ENCODE assay signal across 13 cellular contexts in the genomic region with DNA sequence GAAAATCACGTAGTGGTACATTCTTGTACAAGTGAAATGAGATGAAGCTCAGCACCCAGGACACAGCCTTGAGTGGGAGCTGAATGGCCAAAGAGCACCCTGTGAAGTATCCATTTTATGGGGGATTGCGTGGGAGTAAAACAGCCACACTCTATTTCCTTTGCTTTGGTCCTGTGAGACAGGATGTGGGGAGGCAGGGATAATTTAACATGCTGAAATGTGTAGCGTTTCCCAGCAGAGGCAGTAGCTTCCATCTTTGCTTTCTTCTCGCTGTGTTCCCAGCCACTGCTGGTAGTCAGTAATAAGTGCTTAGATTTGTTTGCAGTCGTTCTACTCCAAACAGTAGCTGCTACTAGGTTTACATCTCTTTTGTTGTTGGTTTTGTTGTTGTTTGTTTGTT. TPM values are rescaled to one million over a fixed set of nuclear protein-coding genes. Genes with fewer than 3 reads are reported as not detected.
DNase-seq lines count a peak whose midpoint lies in the region; ATAC-seq and TF ChIP-seq lines count a peak whose summit lies in the region.
"Had no signal": no experiment of that assay in that cellular context is flagged by ENCODE, and none has a peak within 500 bp of the region (broad histone marks: within the 10 kb centered on the region; RNA-seq: fewer than 3 reads in every experiment).

No MANE protein-coding gene starts in this region.

- DNase-seq in activated T-cell treated with anti-CD3 and anti-CD28 coated beads, Interleukin-2, amount 50 U/mL, for 4 hours, result no peak
- DNase-seq in activated T-cell treated with anti-CD3 and anti-CD28 coated beads, Interleukin-2, amount 50 U/mL, for 48 hours, result no peak
- DNase-seq in SW480 (ENCODE audit: low spot score) (peak; percentile 64), chondrocyte (ENCODE audit: low spot score) (no peak), smooth muscle cell (lab: John Stamatoyannopoulos, UW; ENCODE audit: unreplicated experiment) (no peak), glomerular visceral epithelial cell (ENCODE audit: extremely low spot score) (no peak), NCI-H1105 (lab: John Stamatoyannopoulos, UW) (no peak), DMS53 treated with DMSO at 0.1 percent for 48 hours (lab: John Stamatoyannopoulos, UW; ENCODE audit: unreplicated experiment) (no peak)
- DNase-seq: activated CD4-positive, CD25-positive, alpha-beta regulatory T cell treated with anti-CD3 and anti-CD28 coated beads, Interleukin-2, amount 50 U/mL, for 72 hours; DMS79; NCI-H526 treated with DMSO at 0.1 percent for 48 hours; right cardiac atrium; SJCRH30 had no signal

- no peak overlapping the region for H3K9ac ChIP-seq in smooth muscle cell (ENCODE audit: low read depth)

- peak overlapping the region; percentile 46 for H3K4me2 ChIP-seq in smooth muscle cell

- 45% methylated on average over 5 of the region's 5 CpGs for WGBS in smooth muscle cell (ENCODE audit: low lambda C conversion rate)

- ATAC-seq in activated T-cell treated with anti-CD3 and anti-CD28 coated beads, Interleukin-2, amount 50 U/mL, for 4 hours, result peak; percentile 18 to 30
- ATAC-seq: right cardiac atrium had no signal

- H2AFZ ChIP-seq in smooth muscle cell (ENCODE audit: low read depth), result peak overlapping the region; percentile 55

- peak overlapping the region; percentile 1 for H3K27ac ChIP-seq in smooth muscle cell (ENCODE audit: low read depth)
- H3K27ac ChIP-seq: SJCRH30 had no signal

- no peak overlapping the region for H3K4me3 Mint-ChIP-seq in activated T-cell treated with anti-CD3 and anti-CD28 coated beads, Interleukin-2, amount 50 U/mL, for 4 hours
- H3K4me3 Mint-ChIP-seq in chondrocyte (ENCODE audit: unreplicated experiment), result no peak overlapping the region

- H3K36me3 Mint-ChIP-seq in activated T-cell treated with anti-CD3 and anti-CD28 coated beads, Interleukin-2, amount 50 U/mL, for 4 hours (ENCODE audit: insufficient read depth), result no peaks in the 10 kb centered on the region
- no peaks in the 10 kb centered on the region for H3K36me3 Mint-ChIP-seq in chondrocyte (ENCODE audit: low read depth)

- peaks cover 12% of the 10 kb centered on the region for H3K4me1 ChIP-seq in smooth muscle cell (ENCODE audit: low read depth)
- H3K4me1 ChIP-seq: SJCRH30 had no signal

- peaks cover 7% of the 10 kb centered on the region for H3F3A ChIP-seq in smooth muscle cell (ENCODE audit: low read depth)

- H3K27ac Mint-ChIP-seq in chondrocyte (ENCODE audit: unreplicated experiment), result no peak overlapping the region

- peaks cover 12% of the 10 kb centered on the region for H3K27me3 Mint-ChIP-seq in activated T-cell treated with anti-CD3 and anti-CD28 coated beads, Interleukin-2, amount 50 U/mL, for 4 hours (ENCODE audit: low read depth)
- no peaks in the 10 kb centered on the region for H3K27me3 Mint-ChIP-seq in chondrocyte (ENCODE audit: low read depth)

- H4K20me1 ChIP-seq in smooth muscle cell (ENCODE audit: low read depth), result no peaks in the 10 kb centered on the region

- H3K36me3 ChIP-seq in smooth muscle cell (ENCODE audit: low read depth), result no peaks in the 10 kb centered on the region
- H3K36me3 ChIP-seq: SJCRH30 had no signal

- H3K27me3 ChIP-seq in smooth muscle cell (ENCODE audit: low read depth), result no peaks in the 10 kb centered on the region
- H3K27me3 ChIP-seq: SJCRH30 had no signal

- no peak overlapping the region for H3K4me3 ChIP-seq in smooth muscle cell
- H3K4me3 ChIP-seq: SJCRH30 had no signal

- H3K79me2 ChIP-seq in smooth muscle cell (ENCODE audit: low read depth), result no peaks in the 10 kb centered on the region

- H3K9me3 Mint-ChIP-seq in activated T-cell treated with anti-CD3 and anti-CD28 coated beads, Interleukin-2, amount 50 U/mL, for 4 hours, result no peaks in the 10 kb centered on the region
- H3K9me3 Mint-ChIP-seq in chondrocyte (ENCODE audit: low read depth), result peaks cover under 1% of the 10 kb centered on the region

- H3K4me1 Mint-ChIP-seq in activated T-cell treated with anti-CD3 and anti-CD28 coated beads, Interleukin-2, amount 50 U/mL, for 4 hours (ENCODE audit: low read depth), result peaks cover 29% of the 10 kb centered on the region
- H3K4me1 Mint-ChIP-seq in chondrocyte (ENCODE audit: low read depth), result peaks cover 34% of the 10 kb centered on the region

- H3K9me3 ChIP-seq in smooth muscle cell (replicated peaks; ENCODE audit: low read depth), result no peaks in the 10 kb centered on the region
- H3K9me3 ChIP-seq: SJCRH30 had no signal

- peak; percentile 14 for TF ChIP-seq CTCF in chondrocyte (IDR thresholded peaks at IDR 0.05)
- no peak for TF ChIP-seq CTCF in smooth muscle cell (IDR thresholded peaks at IDR 0.05; ENCODE audit: borderline replicate concordance, insufficient read depth, poor library complexity, severe bottlenecking)

RNA-seq across cellular contexts. Expression of a gene that starts 4.4 kb away (rescaled TPM):
- total RNA-seq in activated T-cell treated with anti-CD3 and anti-CD28 coated beads, Interleukin-2, amount 50 U/mL, for 4 hours, result not detected
- 1.5 to 3.9 TPM (median 1.9 TPM) in 3 replicates for total RNA-seq in chondrocyte
- 2.2 TPM in 2 replicates for total RNA-seq in smooth muscle cell
- 0.63 and 0.67 TPM in 2 replicates for polyA plus RNA-seq in smooth muscle cell
- total RNA-seq: right cardiac atrium had no signal
- polyA plus RNA-seq: right cardiac atrium had no signal
